In the genomic region with DNA sequence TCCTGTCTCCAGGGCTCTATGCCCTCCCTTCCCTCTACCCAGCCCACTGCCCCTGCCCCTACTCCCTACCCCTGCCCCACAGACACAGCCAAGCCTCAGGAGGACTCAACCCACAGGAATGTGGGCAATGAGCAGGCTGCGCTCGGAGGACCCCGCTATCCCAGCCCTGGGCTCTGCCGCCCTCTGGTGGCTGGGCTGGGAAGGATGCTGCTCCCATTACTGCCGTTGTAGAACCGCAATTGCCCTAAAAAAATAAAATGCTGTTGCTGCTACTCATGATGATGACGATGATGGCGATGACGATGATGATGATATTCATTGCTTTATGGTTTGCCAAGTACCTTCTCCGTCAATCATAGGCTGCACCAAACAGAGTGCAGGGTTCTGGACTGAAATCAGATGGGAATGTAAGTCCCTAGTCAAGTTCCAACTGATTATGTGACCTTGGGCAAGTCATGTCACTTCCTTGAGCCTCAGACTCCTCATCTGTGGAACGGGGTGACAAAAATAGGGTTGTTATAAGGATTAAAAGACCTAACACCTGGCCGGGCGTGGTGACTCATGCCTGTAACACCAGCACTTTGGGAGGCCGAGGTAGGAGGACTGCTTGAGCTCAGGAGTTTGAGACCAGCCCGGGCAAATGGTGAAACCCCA, we compare ENCODE assay signal across 9 cellular contexts. TPM values are rescaled to one million over a fixed set of nuclear protein-coding genes. Genes with fewer than 3 reads are reported as not detected.
DNase-seq lines count a peak whose midpoint lies in the region; ATAC-seq and TF ChIP-seq lines count a peak whose summit lies in the region.
"Had no signal": no experiment of that assay in that cellular context is flagged by ENCODE, and none has a peak within 500 bp of the region (broad histone marks: within the 10 kb centered on the region; RNA-seq: fewer than 3 reads in every experiment).

No MANE protein-coding gene starts in this region.

- no peaks in the 10 kb centered on the region for H3K27me3 ChIP-seq in cardiac muscle cell

- H3K4me3 Mint-ChIP-seq in T-cell, result no peak overlapping the region
- H3K4me3 Mint-ChIP-seq: dendritic cell treated with granulocyte-macrophage colony-stimulating factor and Interleukin-4, amounts not matched to agents 40 ng/mL and 50 ng/mL, for 4 days had no signal

- no peaks in the 10 kb centered on the region for H3K36me3 Mint-ChIP-seq in T-cell

- CTCF ChIA-PET in T-cell (lab: Charles Lee), result interaction anchor here (0.9 to 4.2 kb wide), 3 partner anchors 107 to 110 kb away, joined by 3 to 44 read pairs (median 5); no protein-coding TSS in a partner anchor

- H3K4me3 ChIP-seq in LNCaP clone FGC (ENCODE audit: low read depth, low read length) (no peak overlapping the region), cardiac muscle cell (no peak overlapping the region)

- TF ChIP-seq CTCF in LNCaP clone FGC (IDR thresholded peaks at IDR 0.05; ENCODE audit: control insufficient read depth, extremely low read depth, insufficient read depth) (peak; percentile 74), cardiac muscle cell (IDR thresholded peaks at IDR 0.05; ENCODE audit: low read depth, low read length) (peak; percentile 97)

- peaks cover 0 to 5% (median 4%) of the 10 kb centered on the region in 3 donors for H3K4me1 Mint-ChIP-seq in T-cell

- ATAC-seq in T-cell (replicated peaks in 1 of 4), result peak; percentile 78 to 96 (median 82)
- no peak for ATAC-seq in HG02840 (IDR thresholded peaks at IDR 0.05; ENCODE audit: low FRiP score, unreplicated experiment)
- ATAC-seq in GM19455 (IDR thresholded peaks at IDR 0.05; ENCODE audit: unreplicated experiment), result no peak

- no peaks in the 10 kb centered on the region for H3K9me3 ChIP-seq in cardiac muscle cell (ENCODE audit: low read depth)

- H3K27ac Mint-ChIP-seq in T-cell, result no peak overlapping the region
- H3K27ac Mint-ChIP-seq: dendritic cell treated with granulocyte-macrophage colony-stimulating factor and Interleukin-4, amounts not matched to agents 40 ng/mL and 50 ng/mL, for 4 days had no signal

- POLR2A ChIA-PET in T-cell (lab: Charles Lee), result no interaction called here

- DNase-seq in Daoy (ENCODE audit: low read depth) (peak; percentile 90), LNCaP clone FGC (ENCODE audit: low read depth) (no peak), T-cell (peak; percentile 31 to 80 (median 69)), cardiac muscle cell (ENCODE audit: low read depth in 1 of 2, low spot score in 1 of 2) (peak; percentile 77 to 87), renal cortical epithelial cell (ENCODE audit: low read depth) (peak; percentile 73)
- peak; percentile 58 for DNase-seq in activated naive CD8-positive, alpha-beta T cell treated with anti-CD3 and anti-CD28 coated beads, Interleukin-2, amount 50 U/mL, for 16 hours (ENCODE audit: low read depth, low spot score)

- H3K27ac ChIP-seq in cardiac muscle cell, result no peak overlapping the region

- no peaks in the 10 kb centered on the region for H3K9me3 Mint-ChIP-seq in T-cell
- H3K9me3 Mint-ChIP-seq: dendritic cell treated with granulocyte-macrophage colony-stimulating factor and Interleukin-4, amounts not matched to agents 40 ng/mL and 50 ng/mL, for 4 days had no signal

- H3K27me3 Mint-ChIP-seq in T-cell, result peaks cover 10% of the 10 kb centered on the region in 2 donors

- no peaks in the 10 kb centered on the region for H3K4me1 ChIP-seq in cardiac muscle cell (ENCODE audit: low read depth)

- H3K36me3 ChIP-seq in cardiac muscle cell, result no peaks in the 10 kb centered on the region

RNA-seq across cellular contexts. Expression of gene ARHGEF19, which starts 24.6 kb away (rescaled TPM):
- total RNA-seq in Daoy (2014; rRNA removed; shearing (Covaris generic)), result 2.4 and 4.2 TPM in 2 replicates
- total RNA-seq in T-cell (10 to 100 TPM in 3 of 5 donors, 1 to 10 TPM in 2; 7.0 to 17.6 (median 12.3) TPM), cardiac muscle cell (3.5 and 4.0 TPM in 2 replicates), renal cortical epithelial cell (2.3 and 3.3 TPM in 2 replicates)
- 6.7 and 11.6 TPM in 2 replicates for polyA plus RNA-seq in cardiac muscle cell

RNA-seq across cellular contexts. Expression of gene EPHA2, which starts 32.0 kb away (rescaled TPM):
- 50.8 and 67.7 TPM in 2 replicates for total RNA-seq in Daoy (2014; rRNA removed; shearing (Covaris generic))
- total RNA-seq in T-cell (under 1 TPM in 4 of 5 donors, not detected in 1; 0.19 to 0.66 (median 0.41) TPM), cardiac muscle cell (21.6 and 26.2 TPM in 2 replicates), renal cortical epithelial cell (104 and 146 TPM in 2 replicates)
- 9.8 and 14.0 TPM in 2 replicates for polyA plus RNA-seq in cardiac muscle cell

RNA-seq across cellular contexts. Expression of gene CPLANE2, which starts 49.1 kb away (rescaled TPM):
- 2.6 and 21.4 TPM in 2 replicates for total RNA-seq in Daoy (2014; rRNA removed; shearing (Covaris generic))
- total RNA-seq in T-cell (10 to 100 TPM in 3 of 5 donors, 1 to 10 TPM in 2; 6.6 to 13.2 (median 11.3) TPM), cardiac muscle cell (20.5 and 26.5 TPM in 2 replicates), renal cortical epithelial cell (3.3 and 10.8 TPM in 2 replicates)
- 7.2 and 9.1 TPM in 2 replicates for polyA plus RNA-seq in cardiac muscle cell

Comparison
In these comparisons a context has a peak if more than half of its experiments do, and no peak if none do; other contexts are left out.
1. ATAC-seq: peak in T-cell (4 of 4); none in HG02840 (single experiment) and GM19455 (single experiment).
2. RNA of gene EPHA2, which starts 32.0 kb away (total RNA-seq): 104 to 146 TPM in renal cortical epithelial cell, 50.8 to 67.7 TPM in Daoy and 21.6 to 26.2 TPM in cardiac muscle cell; 0.19 to 0.66 TPM in T-cell; every median in the first group is over 10 times any median in the second.